11 cellular contexts compared by ENCODE assay signal in the genomic region with DNA sequence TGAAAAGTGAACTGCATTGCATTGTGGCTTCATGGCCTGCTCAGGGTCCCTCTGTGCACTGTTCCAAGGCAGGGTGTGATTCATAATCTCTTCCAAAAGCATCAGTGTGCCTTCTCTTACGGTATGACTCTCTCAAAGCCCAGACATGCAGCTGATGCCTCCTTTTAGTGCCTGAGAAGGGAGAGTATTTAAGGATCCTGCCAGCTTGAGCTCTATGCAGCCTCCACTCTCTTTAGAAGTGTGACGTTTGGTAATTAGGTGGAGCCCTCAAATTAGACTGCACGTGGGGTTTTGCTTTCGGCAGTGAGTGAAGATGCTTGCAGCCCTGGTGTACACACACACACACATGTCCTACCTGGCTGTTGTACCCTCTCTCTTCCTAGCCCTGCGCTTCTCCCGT. TPM values are rescaled to one million over a fixed set of nuclear protein-coding genes. Genes with fewer than 3 reads are reported as not detected.
DNase-seq lines count a peak whose midpoint lies in the region; ATAC-seq and TF ChIP-seq lines count a peak whose summit lies in the region.
"Had no signal": no experiment of that assay in that cellular context is flagged by ENCODE, and none has a peak within 500 bp of the region (broad histone marks: within the 10 kb centered on the region; RNA-seq: fewer than 3 reads in every experiment).

No MANE protein-coding gene starts in this region.

- H3K27ac ChIP-seq in CD4-positive, CD25-positive, alpha-beta regulatory T cell (ENCODE audit: insufficient read depth, low read length, poor library complexity, severe bottlenecking): peak overlapping the region; percentile 93
- H3K27ac ChIP-seq in GM23248 (no peak overlapping the region), sigmoid colon (no peak overlapping the region), mammary epithelial cell (ENCODE audit: insufficient read depth, low read depth, low read length) (no peak overlapping the region)
- H3K27ac ChIP-seq: cardiac muscle cell, SJSA1 had no signal

- H3K36me3 ChIP-seq in CD4-positive, CD25-positive, alpha-beta regulatory T cell (ENCODE audit: control insufficient read depth, insufficient read depth, low read length): no peaks in the 10 kb centered on the region
- H3K36me3 ChIP-seq in GM23248 (ENCODE audit: low read depth): no peaks in the 10 kb centered on the region
- no peaks in the 10 kb centered on the region for H3K36me3 ChIP-seq in mucosa of stomach (ENCODE audit: control insufficient read depth, insufficient read depth, low read length)
- no peaks in the 10 kb centered on the region for H3K36me3 ChIP-seq in sigmoid colon
- H3K36me3 ChIP-seq in mammary epithelial cell (ENCODE audit: insufficient read depth, low read length): no peaks in the 10 kb centered on the region
- H3K36me3 ChIP-seq: cardiac muscle cell, transverse colon had no signal

- peaks cover 6% of the 10 kb centered on the region for H3K36me3 Mint-ChIP-seq in CD4-positive, CD25-positive, alpha-beta regulatory T cell

- H3K27me3 Mint-ChIP-seq in CD4-positive, CD25-positive, alpha-beta regulatory T cell: no peaks in the 10 kb centered on the region

- no peak for TF ChIP-seq POLR2A in sigmoid colon (IDR thresholded peaks at IDR 0.05)

- H4K20me1 ChIP-seq in GM23248 (ENCODE audit: insufficient read depth) (no peaks in the 10 kb centered on the region), mammary epithelial cell (ENCODE audit: insufficient read depth, low read length) (no peaks in the 10 kb centered on the region)

- TF ChIP-seq CTCF in sigmoid colon (IDR thresholded peaks at IDR 0.05) (no peak), mammary epithelial cell (conservative IDR thresholded peaks at IDR 0.05 in 1 of 2, IDR thresholded peaks at IDR 0.05 in 1 of 2; ENCODE audit: extremely low read depth in 1 of 2, insufficient read depth in 1 of 2, low read depth in 1 of 2, low read length in 2 of 2) (no peak)

- no peaks in the 10 kb centered on the region for H3K9me2 ChIP-seq in GM23248 (ENCODE audit: insufficient read depth)

- CTCF ChIA-PET in mammary epithelial cell (lab: Charles Lee; ENCODE audit: low non-redundant PET): no interaction called here

- ATAC-seq in CD4-positive, CD25-positive, alpha-beta regulatory T cell (ENCODE audit: low read depth in 2 of 2): no peak

- peak overlapping the region; percentile 67 for H3K4me3 ChIP-seq in CD4-positive, CD25-positive, alpha-beta regulatory T cell (ENCODE audit: low read depth, low read length)
- H3K4me3 ChIP-seq in GM23248: no peak overlapping the region
- no peak overlapping the region for H3K4me3 ChIP-seq in mucosa of stomach (ENCODE audit: low read length)
- H3K4me3 ChIP-seq in sigmoid colon: no peak overlapping the region
- H3K4me3 ChIP-seq in mammary epithelial cell (replicated peaks in 1 of 3; ENCODE audit: insufficient read depth in 1 of 3, low read depth in 2 of 3, low read length in 3 of 3): no peak overlapping the region
- H3K4me3 ChIP-seq: cardiac muscle cell, SJSA1, transverse colon had no signal

- no peak for TF ChIP-seq EP300 in sigmoid colon (IDR thresholded peaks at IDR 0.05)

- in situ Hi-C loops in GM23248 (cut with MboI) (loop anchor here (25.0 kb wide), 1 partner anchor 2010 kb away; no protein-coding TSS in a partner anchor), mammary epithelial cell (cut with MboI; ENCODE audit: low sequenced_read_pairs in 2 of 2) (loop anchor here in 1 of 2 donors (25.0 kb wide), 1 partner anchor 2010 kb away; no protein-coding TSS in a partner anchor)

- 35 to 38% methylated on average over 6 of the region's 6 CpGs for WGBS in GM23248 (ENCODE audit: low coverage in 1 of 2, low lambda C conversion rate in 2 of 2, missing lambda C conversion rate in 2 of 2), 2 experiments
- 31 to 67% methylated on average over 6 of the region's 6 CpGs for WGBS in sigmoid colon, 2 donors
- 99% methylated on average over 5 of the region's 6 CpGs for WGBS in mammary epithelial cell (ENCODE audit: low coverage, missing lambda C conversion rate)

- H3K27me3 ChIP-seq in CD4-positive, CD25-positive, alpha-beta regulatory T cell (ENCODE audit: control insufficient read depth, insufficient read depth, low read length): no peaks in the 10 kb centered on the region
- H3K27me3 ChIP-seq in GM23248 (replicated peaks; ENCODE audit: insufficient read depth) (no peaks in the 10 kb centered on the region), mucosa of stomach (ENCODE audit: control insufficient read depth, insufficient read depth, low read length) (no peaks in the 10 kb centered on the region), sigmoid colon (no peaks in the 10 kb centered on the region), mammary epithelial cell (ENCODE audit: insufficient read depth, low read length) (no peaks in the 10 kb centered on the region)
- H3K27me3 ChIP-seq: cardiac muscle cell, SJSA1, transverse colon had no signal

- H3K79me2 ChIP-seq in GM23248 (ENCODE audit: insufficient read depth) (peaks cover 25% of the 10 kb centered on the region), mammary epithelial cell (ENCODE audit: insufficient read depth, low read length) (peaks cover 26% of the 10 kb centered on the region)

- H3K9me3 Mint-ChIP-seq in CD4-positive, CD25-positive, alpha-beta regulatory T cell: peaks cover 0 to 11% (median 2%) of the 10 kb centered on the region in 7 donors

- peaks cover 0 to 10% of the 10 kb centered on the region in 2 experiments for H3K9me3 ChIP-seq in CD4-positive, CD25-positive, alpha-beta regulatory T cell (ENCODE audit: control insufficient read depth in 2 of 2, low read length in 2 of 2)
- H3K9me3 ChIP-seq in GM23248 (ENCODE audit: low read depth) (no peaks in the 10 kb centered on the region), mucosa of stomach (ENCODE audit: control insufficient read depth, low read length) (no peaks in the 10 kb centered on the region), sigmoid colon (no peaks in the 10 kb centered on the region), mammary epithelial cell (replicated peaks; ENCODE audit: insufficient read depth, low read length) (no peaks in the 10 kb centered on the region)
- H3K9me3 ChIP-seq: SJSA1 had no signal

- H3K4me2 ChIP-seq in GM23248 (ENCODE audit: unreplicated experiment): no peak overlapping the region
- H3K4me2 ChIP-seq in mammary epithelial cell (ENCODE audit: insufficient read depth, low read depth, low read length): no peak overlapping the region

- H3F3A ChIP-seq in GM23248 (ENCODE audit: insufficient read depth): no peaks in the 10 kb centered on the region

- peak in 2 of 3 donors; percentile 53 to 73 for DNase-seq in CD4-positive, CD25-positive, alpha-beta regulatory T cell
- DNase-seq in GM23248 (peak; percentile 36), NCI-H2227 (lab: John Stamatoyannopoulos, UW; ENCODE audit: unreplicated experiment) (no peak), sigmoid colon (no peak), mammary epithelial cell (no peak), SW 1271 (lab: John Stamatoyannopoulos, UW) (no peak)
- peak; percentile 43 for DNase-seq in activated T-cell treated with anti-CD3 and anti-CD28 coated beads, Interleukin-2, amount 50 U/mL, for 1 hour

- peak overlapping the region; percentile 85 to 97 (median 96) for H3K4me3 Mint-ChIP-seq in CD4-positive, CD25-positive, alpha-beta regulatory T cell

- H3K9ac ChIP-seq in GM23248 (no peak overlapping the region), mucosa of stomach (ENCODE audit: low read length) (peak overlapping the region; percentile 22), mammary epithelial cell (ENCODE audit: insufficient read depth, low read length) (no peak overlapping the region)

- peak overlapping the region; percentile 91 to 98 (median 95) for H3K27ac Mint-ChIP-seq in CD4-positive, CD25-positive, alpha-beta regulatory T cell

- BruUV-seq in mammary epithelial cell (replicated peaks; lab: Mats Ljungman, UMichigan): no TSS peak

- peaks cover 7 to 59% (median 36%) of the 10 kb centered on the region in 4 donors for H3K4me1 Mint-ChIP-seq in CD4-positive, CD25-positive, alpha-beta regulatory T cell

- peaks cover 44% of the 10 kb centered on the region for H3K4me1 ChIP-seq in CD4-positive, CD25-positive, alpha-beta regulatory T cell (ENCODE audit: control insufficient read depth, insufficient read depth, low read length, poor library complexity, severe bottlenecking)
- H3K4me1 ChIP-seq in GM23248 (ENCODE audit: insufficient read depth) (no peaks in the 10 kb centered on the region), mucosa of stomach (ENCODE audit: control insufficient read depth, insufficient read depth, low read length) (peaks cover 14% of the 10 kb centered on the region), sigmoid colon (peaks cover 0 to 10% (median 10%) of the 10 kb centered on the region in 4 donors), mammary epithelial cell (ENCODE audit: insufficient read depth, low read length) (no peaks in the 10 kb centered on the region)

- intact Hi-C loops in sigmoid colon (cut with DNase I): loop anchor here (5.0 to 10.0 kb wide), 5 partner anchors 105 to 1490 kb away; partner anchors contain the start of genes LRRC47, PEX10 and TPRG1L
- intact Hi-C loops in mammary epithelial cell (cut with micrococcal nuclease): loop anchor here (5.0 kb wide), 1 partner anchor 935 kb away; no protein-coding TSS in a partner anchor

- H2AFZ ChIP-seq in GM23248 (no peak overlapping the region), mammary epithelial cell (ENCODE audit: low read depth, low read length) (no peak overlapping the region)

- dilution Hi-C loops in mammary epithelial cell (cut with HindIII; ENCODE audit: low sequenced_read_pairs): no loop called here

RNA-seq across cellular contexts. Expression of gene C1orf174, which starts 2.5 kb away (rescaled TPM):
- total RNA-seq in CD4-positive, CD25-positive, alpha-beta regulatory T cell: 15.4 TPM
- polyA plus RNA-seq in CD4-positive, CD25-positive, alpha-beta regulatory T cell: 10 to 100 TPM; 22.0 to 33.3 (median 26.9) TPM
- 18.5 and 33.2 TPM in 2 replicates for total RNA-seq in GM23248 (2014; rRNA removed; shearing (Covaris generic))
- polyA plus RNA-seq in GM23248 (2016; fragmentation: Nextera tagmentation; extraction: Ambion mirVana): 35.9 and 36.9 TPM in 2 replicates
- total RNA-seq in sigmoid colon: 10 to 100 TPM; 23.4 to 33.0 (median 24.5) TPM
- polyA plus RNA-seq in sigmoid colon: 10 to 100 TPM; 10.8 to 21.2 (median 19.9) TPM
- total RNA-seq in mammary epithelial cell: 10 to 100 TPM; 26.8 to 30.8 TPM
- 41.3 TPM for polyA plus RNA-seq in mammary epithelial cell
- 41.9 TPM for polyA minus RNA-seq in mammary epithelial cell

RNA-seq across cellular contexts. Expression of gene DFFB, which starts 45.3 kb away (rescaled TPM):
- total RNA-seq in CD4-positive, CD25-positive, alpha-beta regulatory T cell: 15.4 TPM
- polyA plus RNA-seq in CD4-positive, CD25-positive, alpha-beta regulatory T cell: 10 to 100 TPM; 11.2 to 14.4 (median 12.6) TPM
- total RNA-seq in GM23248 (2014; rRNA removed; shearing (Covaris generic)): 6.4 and 18.3 TPM in 2 replicates
- polyA plus RNA-seq in GM23248 (2016; fragmentation: Nextera tagmentation; extraction: Ambion mirVana): 2.4 and 3.2 TPM in 2 replicates
- total RNA-seq in sigmoid colon: 1 to 10 TPM; 2.9 to 7.4 (median 6.6) TPM
- 1 to 10 TPM; 1.8 to 9.0 (median 3.2) TPM for polyA plus RNA-seq in sigmoid colon
- total RNA-seq in mammary epithelial cell: 1 to 10 TPM; 3.3 to 4.8 TPM
- 5.5 TPM for polyA plus RNA-seq in mammary epithelial cell
- 6.7 TPM for polyA minus RNA-seq in mammary epithelial cell

RNA-seq across cellular contexts. Expression of gene CEP104, which starts 45.5 kb away (rescaled TPM):
- 42.3 TPM for total RNA-seq in CD4-positive, CD25-positive, alpha-beta regulatory T cell
- polyA plus RNA-seq in CD4-positive, CD25-positive, alpha-beta regulatory T cell: 10 to 100 TPM; 13.5 to 18.8 (median 14.5) TPM
- total RNA-seq in GM23248 (2014; rRNA removed; shearing (Covaris generic)): 12.3 and 14.8 TPM in 2 replicates
- polyA plus RNA-seq in GM23248 (2016; fragmentation: Nextera tagmentation; extraction: Ambion mirVana) (24.7 and 29.8 TPM in 2 replicates), sigmoid colon (10 to 100 TPM; 12.0 to 16.0 (median 12.9) TPM), mammary epithelial cell (26.1 TPM)
- total RNA-seq in sigmoid colon (10 to 100 TPM; 21.6 to 32.5 (median 25.3) TPM), mammary epithelial cell (10 to 100 TPM; 39.2 to 76.6 TPM)
- polyA minus RNA-seq in mammary epithelial cell: 39.2 TPM

Comparison
In these comparisons a context has a peak if more than half of its experiments do, and no peak if none do; other contexts are left out.
1. DNase-seq: peak in CD4-positive, CD25-positive, alpha-beta regulatory T cell (2 of 3), GM23248 (single experiment) and activated T-cell treated with anti-CD3 and anti-CD28 coated beads, Interleukin-2, amount 50 U/mL, for 1 hour (single experiment); none in NCI-H2227 (single experiment), sigmoid colon (single experiment), mammary epithelial cell (single experiment) and SW 1271 (0 of 2).